ENCODE assay signal across 22 cellular contexts in genomic region chr11:70341881-70342429, GRCh38. TPM values are rescaled to one million over a fixed set of nuclear protein-coding genes. Genes with fewer than 3 reads are reported as not detected.
DNase-seq lines count a peak whose midpoint lies in the region; ATAC-seq and TF ChIP-seq lines count a peak whose summit lies in the region.
"Had no signal": no experiment of that assay in that cellular context is flagged by ENCODE, and none has a peak within 500 bp of the region (broad histone marks: within the 10 kb centered on the region; RNA-seq: fewer than 3 reads in every experiment).

No MANE protein-coding gene starts in this region.

- H3K36me3 Mint-ChIP-seq in GM23338 (ENCODE audit: low read depth) = peaks cover 79% of the 10 kb centered on the region
- peaks cover 3% of the 10 kb centered on the region for H3K36me3 Mint-ChIP-seq in glutamatergic neuron (ENCODE audit: unreplicated experiment)
- H3K36me3 Mint-ChIP-seq in neural crest cell (ENCODE audit: low read depth) = peaks cover 14% of the 10 kb centered on the region

- H3K27me3 ChIP-seq in GM23338 (ENCODE audit: insufficient read depth) = no peaks in the 10 kb centered on the region
- H3K27me3 ChIP-seq: BLaER1 treated with 17β-estradiol and CSF1 and Interleukin-3, amounts not matched to agents 10 nM and 100 nM had no signal

- ATAC-seq in GM23338 = peak; percentile 45
- ATAC-seq in GM18868 (IDR thresholded peaks at IDR 0.05; ENCODE audit: unreplicated experiment) = no peak
- ATAC-seq: CD8-positive, alpha-beta T cell had no signal

- H2AFZ ChIP-seq in GM23338 = no peak overlapping the region

- CTCF ChIA-PET in RWPE1 (lab: Yijun Ruan, JAX) = no interaction called here

- H3K4me3 Mint-ChIP-seq in GM23338 = no peak overlapping the region
- H3K4me3 Mint-ChIP-seq in glutamatergic neuron (ENCODE audit: unreplicated experiment) = no peak overlapping the region
- no peak overlapping the region for H3K4me3 Mint-ChIP-seq in neural crest cell
- H3K4me3 Mint-ChIP-seq: CD8-positive, alpha-beta T cell; HFFc6 had no signal

- POLR2A ChIA-PET in RWPE1 (lab: Yijun Ruan, JAX; ENCODE audit: low non-redundant PET) = no interaction called here

- peaks cover 70% of the 10 kb centered on the region for H3K36me3 ChIP-seq in GM23338 (ENCODE audit: insufficient read depth)

- no peak overlapping the region for H3K4me3 ChIP-seq in GM23338
- H3K4me3 ChIP-seq: BLaER1 treated with 17β-estradiol and CSF1 and Interleukin-3, amounts not matched to agents 10 nM and 100 nM had no signal

- H3K9me3 Mint-ChIP-seq in GM23338 (no peaks in the 10 kb centered on the region), glutamatergic neuron (ENCODE audit: unreplicated experiment) (peaks cover 4% of the 10 kb centered on the region), neural crest cell (no peaks in the 10 kb centered on the region)
- H3K9me3 Mint-ChIP-seq: CD8-positive, alpha-beta T cell; HFFc6 had no signal

- H3K4me1 ChIP-seq in GM23338 (ENCODE audit: insufficient read depth) = no peaks in the 10 kb centered on the region
- H3K4me1 ChIP-seq: BLaER1 treated with 17β-estradiol and CSF1 and Interleukin-3, amounts not matched to agents 10 nM and 100 nM had no signal

- TF ChIP-seq CTCF in GM23338 (conservative IDR thresholded peaks at IDR 0.05; ENCODE audit: low read depth in 2 of 2) (no peak), RWPE1 (conservative IDR thresholded peaks at IDR 0.05; ENCODE audit: low read depth) (no peak), glutamatergic neuron (IDR thresholded peaks at IDR 0.05; ENCODE audit: partially characterized antibody, unreplicated experiment) (no peak), neural crest cell (conservative IDR thresholded peaks at IDR 0.05) (no peak)

- H3K4me1 Mint-ChIP-seq in GM23338 (peaks cover 5% of the 10 kb centered on the region), glutamatergic neuron (ENCODE audit: low read depth, unreplicated experiment) (no peaks in the 10 kb centered on the region), neural crest cell (no peaks in the 10 kb centered on the region)

- H3K9me2 ChIP-seq in GM23338 (ENCODE audit: insufficient read depth) = no peaks in the 10 kb centered on the region
- H3K9me2 ChIP-seq: SK-N-SH had no signal

- peaks cover 7% of the 10 kb centered on the region for H3K27me3 Mint-ChIP-seq in GM23338 (ENCODE audit: insufficient read depth, low read depth, poor library complexity)
- peaks cover 2% of the 10 kb centered on the region for H3K27me3 Mint-ChIP-seq in glutamatergic neuron (ENCODE audit: unreplicated experiment)
- H3K27me3 Mint-ChIP-seq in neural crest cell (ENCODE audit: low read depth) = no peaks in the 10 kb centered on the region

- DNase-seq in GM23338 (ENCODE audit: low spot score) (no peak), RWPE1 (ENCODE audit: low spot score) (no peak), glutamatergic neuron (no peak), neural crest cell (ENCODE audit: low read depth, low spot score) (no peak), SHP77 (lab: John Stamatoyannopoulos, UW) (no peak)
- no peak for DNase-seq in stimulated activated CD4-positive, alpha-beta T cell treated with anti-CD3 and anti-CD28 coated beads, Interleukin-4, amount 100 ng/mL, for 4 hours
- no peak for DNase-seq in activated CD4-positive, alpha-beta T cell treated with anti-CD3 and anti-CD28 coated beads for 1 hour
- DNase-seq: CD8-positive, alpha-beta T cell; DMS53; EL; HFFc6; IMR-90; Karpas-422; NCI-H1092 treated with DMSO at 0.1 percent for 48 hours; NCI-H2081; NCI-H748 treated with DMSO at 0.1 percent for 48 hours; NK-92 treated with Interleukin-12 subunit alpha and Interleukin-12 subunit beta, amount 100 ng/mL, for 24 hours; SHP77 treated with DMSO at 0.1 percent for 48 hours; SK-N-SH had no signal

- H3K79me2 ChIP-seq in GM23338 (replicated peaks; ENCODE audit: insufficient read depth) = no peaks in the 10 kb centered on the region

- no peaks in the 10 kb centered on the region for H3F3A ChIP-seq in GM23338 (replicated peaks; ENCODE audit: low read depth)

- H3K27ac Mint-ChIP-seq in GM23338 (no peak overlapping the region), glutamatergic neuron (ENCODE audit: unreplicated experiment) (peak overlapping the region; percentile 54), neural crest cell (ENCODE audit: unreplicated experiment) (peak overlapping the region; percentile 53)
- H3K27ac Mint-ChIP-seq: CD8-positive, alpha-beta T cell; HFFc6 had no signal

- H4K20me1 ChIP-seq in GM23338 (replicated peaks; ENCODE audit: insufficient read depth) = peaks cover 6% of the 10 kb centered on the region; the same call in 1 of the 2 replicates

- H3K27ac ChIP-seq in GM23338 (ENCODE audit: low read depth) (no peak overlapping the region), RWPE1 (peak overlapping the region; percentile 21)
- H3K27ac ChIP-seq: BLaER1 treated with 17β-estradiol and CSF1 and Interleukin-3, amounts not matched to agents 10 nM and 100 nM; HL-60 had no signal

- H3K4me2 ChIP-seq in GM23338 = no peak overlapping the region
- H3K4me2 ChIP-seq: BLaER1 treated with 17β-estradiol and CSF1 and Interleukin-3, amounts not matched to agents 10 nM and 100 nM; SK-N-SH had no signal

TF ChIP-seq in GM23338, 12 proteins besides CTCF, POLR2A, EP300 and RAD21 (continues in another document):
- no peak for TF ChIP-seq EZH2 (IDR thresholded peaks at IDR 0.05; ENCODE audit: low read depth, unreplicated experiment)
- TF ChIP-seq, protein P1, sequence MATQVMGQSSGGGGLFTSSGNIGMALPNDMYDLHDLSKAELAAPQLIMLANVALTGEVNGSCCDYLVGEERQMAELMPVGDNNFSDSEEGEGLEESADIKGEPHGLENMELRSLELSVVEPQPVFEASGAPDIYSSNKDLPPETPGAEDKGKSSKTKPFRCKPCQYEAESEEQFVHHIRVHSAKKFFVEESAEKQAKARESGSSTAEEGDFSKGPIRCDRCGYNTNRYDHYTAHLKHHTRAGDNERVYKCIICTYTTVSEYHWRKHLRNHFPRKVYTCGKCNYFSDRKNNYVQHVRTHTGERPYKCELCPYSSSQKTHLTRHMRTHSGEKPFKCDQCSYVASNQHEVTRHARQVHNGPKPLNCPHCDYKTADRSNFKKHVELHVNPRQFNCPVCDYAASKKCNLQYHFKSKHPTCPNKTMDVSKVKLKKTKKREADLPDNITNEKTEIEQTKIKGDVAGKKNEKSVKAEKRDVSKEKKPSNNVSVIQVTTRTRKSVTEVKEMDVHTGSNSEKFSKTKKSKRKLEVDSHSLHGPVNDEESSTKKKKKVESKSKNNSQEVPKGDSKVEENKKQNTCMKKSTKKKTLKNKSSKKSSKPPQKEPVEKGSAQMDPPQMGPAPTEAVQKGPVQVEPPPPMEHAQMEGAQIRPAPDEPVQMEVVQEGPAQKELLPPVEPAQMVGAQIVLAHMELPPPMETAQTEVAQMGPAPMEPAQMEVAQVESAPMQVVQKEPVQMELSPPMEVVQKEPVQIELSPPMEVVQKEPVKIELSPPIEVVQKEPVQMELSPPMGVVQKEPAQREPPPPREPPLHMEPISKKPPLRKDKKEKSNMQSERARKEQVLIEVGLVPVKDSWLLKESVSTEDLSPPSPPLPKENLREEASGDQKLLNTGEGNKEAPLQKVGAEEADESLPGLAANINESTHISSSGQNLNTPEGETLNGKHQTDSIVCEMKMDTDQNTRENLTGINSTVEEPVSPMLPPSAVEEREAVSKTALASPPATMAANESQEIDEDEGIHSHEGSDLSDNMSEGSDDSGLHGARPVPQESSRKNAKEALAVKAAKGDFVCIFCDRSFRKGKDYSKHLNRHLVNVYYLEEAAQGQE (IDR thresholded peaks at IDR 0.05; ENCODE audit: unreplicated experiment) = no peak
- TF ChIP-seq, protein P2, sequence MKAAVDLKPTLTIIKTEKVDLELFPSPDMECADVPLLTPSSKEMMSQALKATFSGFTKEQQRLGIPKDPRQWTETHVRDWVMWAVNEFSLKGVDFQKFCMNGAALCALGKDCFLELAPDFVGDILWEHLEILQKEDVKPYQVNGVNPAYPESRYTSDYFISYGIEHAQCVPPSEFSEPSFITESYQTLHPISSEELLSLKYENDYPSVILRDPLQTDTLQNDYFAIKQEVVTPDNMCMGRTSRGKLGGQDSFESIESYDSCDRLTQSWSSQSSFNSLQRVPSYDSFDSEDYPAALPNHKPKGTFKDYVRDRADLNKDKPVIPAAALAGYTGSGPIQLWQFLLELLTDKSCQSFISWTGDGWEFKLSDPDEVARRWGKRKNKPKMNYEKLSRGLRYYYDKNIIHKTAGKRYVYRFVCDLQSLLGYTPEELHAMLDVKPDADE (IDR thresholded peaks at IDR 0.05) = no peak
- no peak for TF ChIP-seq ZNF331 (CRISPR knock-in tag; IDR thresholded peaks at IDR 0.05; ENCODE audit: low read depth)
- no peak for TF ChIP-seq EZH2phosphoT487 (IDR thresholded peaks at IDR 0.05; ENCODE audit: unreplicated experiment)
- no peak for TF ChIP-seq ZNF114 (CRISPR knock-in tag; IDR thresholded peaks at IDR 0.05)

RNA-seq across cellular contexts. Expression of gene CTTN, which starts 56.4 kb away (rescaled TPM):
- 327 and 343 TPM in 2 replicates for total RNA-seq in GM23338 (2014; rRNA removed; shearing (Covaris generic))
- polyA plus RNA-seq in GM23338 (2016; fragmentation: Nextera tagmentation; extraction: Ambion mirVana) = 148 and 163 TPM in 2 replicates
- total RNA-seq in glutamatergic neuron (ENCODE audit: unreplicated experiment) (296 TPM), neural crest cell (146 and 147 TPM in 2 replicates)
